Comparison of ENCODE assay signal across 19 cellular contexts in the genomic region with DNA sequence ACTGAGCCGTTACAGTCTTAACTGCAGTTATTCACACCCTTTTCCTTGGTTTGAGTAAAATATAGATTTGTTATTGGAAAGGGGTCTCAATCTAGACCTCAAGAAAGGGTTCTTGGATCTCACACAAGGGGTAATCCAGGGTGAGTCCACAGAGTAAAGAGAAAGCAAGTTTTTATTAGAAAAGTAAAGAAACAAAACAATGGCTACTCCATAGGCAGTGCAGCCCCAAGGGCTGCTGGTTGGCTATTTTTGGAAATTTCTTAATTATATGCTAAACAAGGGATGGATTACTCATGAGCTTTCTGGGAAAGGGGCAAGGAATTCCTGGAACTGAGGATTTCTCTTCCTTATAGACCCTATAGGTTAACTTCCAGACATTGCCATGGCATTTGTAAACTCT. TPM values are rescaled to one million over a fixed set of nuclear protein-coding genes. Genes with fewer than 3 reads are reported as not detected.
"Had no signal": no experiment of that assay in that cellular context is flagged by ENCODE, and none has a peak within 500 bp of the region (broad histone marks: within the 10 kb centered on the region; RNA-seq: fewer than 3 reads in every experiment).

No MANE protein-coding gene starts in this region.

- H3K27ac ChIP-seq: brain microvascular endothelial cell, gastrocnemius medialis, heart left ventricle, prostate gland, right lobe of liver, thoracic aorta had no signal

- DNase-seq: activated CD4-positive, alpha-beta T cell treated with anti-CD3 and anti-CD28 coated beads for 4 hours; activated CD8-positive, alpha-beta T cell treated with anti-CD3 and anti-CD28 coated beads for 36 hours; activated effector memory CD4-positive, alpha-beta T cell treated with anti-CD3 and anti-CD28 coated beads, Interleukin-2, amount 50 U/mL, for 16 hours; activated T-cell treated with anti-CD3 and anti-CD28 coated beads, Interleukin-2, amount 50 U/mL, for 4 hours; amygdala; brain microvascular endothelial cell; cortex of kidney; effector memory CD8-positive, alpha-beta T cell; gastrocnemius medialis; heart left ventricle; right lobe of liver; stimulated activated CD4-positive, alpha-beta T cell treated with anti-CD3 and anti-CD28 coated beads, Interleukin-12 subunit alpha, Interleukin-12 subunit beta, amount 100 ng/mL, for 4 hours had no signal

- H3K9me3 ChIP-seq: gastrocnemius medialis, heart left ventricle, prostate gland, right lobe of liver, thoracic aorta had no signal

- H3K27me3 ChIP-seq: brain microvascular endothelial cell, right lobe of liver had no signal

- H3K36me3 Mint-ChIP-seq: activated naive CD4-positive, alpha-beta T cell treated with anti-CD3 and anti-CD28 coated beads, Interleukin-2, amount 50 U/mL, for 24 hours; stimulated activated effector memory CD8-positive, alpha-beta T cell treated with anti-CD3 and anti-CD28 coated beads, Interleukin-12 subunit alpha, Interleukin-12 subunit beta, amount 100 ng/mL, for 72 hours had no signal

- H3K4me1 Mint-ChIP-seq: activated naive CD4-positive, alpha-beta T cell treated with anti-CD3 and anti-CD28 coated beads, Interleukin-2, amount 50 U/mL, for 24 hours; nephron; stimulated activated effector memory CD8-positive, alpha-beta T cell treated with anti-CD3 and anti-CD28 coated beads, Interleukin-12 subunit alpha, Interleukin-12 subunit beta, amount 100 ng/mL, for 72 hours; WTC11 had no signal

- ATAC-seq: activated CD8-positive, alpha-beta T cell treated with anti-CD3 and anti-CD28 coated beads for 36 hours; activated T-cell treated with anti-CD3 and anti-CD28 coated beads, Interleukin-2, amount 50 U/mL, for 4 hours; effector memory CD8-positive, alpha-beta T cell; gastrocnemius medialis; heart left ventricle; right lobe of liver; stimulated activated effector memory CD8-positive, alpha-beta T cell treated with anti-CD3 and anti-CD28 coated beads, Interleukin-12 subunit alpha, Interleukin-12 subunit beta, amount 100 ng/mL, for 72 hours; WTC11 had no signal

- H3K36me3 ChIP-seq: brain microvascular endothelial cell, gastrocnemius medialis, heart left ventricle, prostate gland, right lobe of liver, thoracic aorta had no signal

- H3K4me3 ChIP-seq: gastrocnemius medialis, heart left ventricle, prostate gland, right lobe of liver, thoracic aorta had no signal

- FAIRE-seq: TTC549 had no signal

- H3K4me1 ChIP-seq: gastrocnemius medialis, prostate gland, right lobe of liver had no signal

- H3K27ac Mint-ChIP-seq: activated CD8-positive, alpha-beta T cell treated with anti-CD3 and anti-CD28 coated beads for 36 hours; activated naive CD4-positive, alpha-beta T cell treated with anti-CD3 and anti-CD28 coated beads, Interleukin-2, amount 50 U/mL, for 24 hours; effector memory CD8-positive, alpha-beta T cell; nephron; stimulated activated effector memory CD8-positive, alpha-beta T cell treated with anti-CD3 and anti-CD28 coated beads, Interleukin-12 subunit alpha, Interleukin-12 subunit beta, amount 100 ng/mL, for 72 hours; WTC11 had no signal

- H3K27me3 Mint-ChIP-seq: activated CD8-positive, alpha-beta T cell treated with anti-CD3 and anti-CD28 coated beads for 36 hours; activated naive CD4-positive, alpha-beta T cell treated with anti-CD3 and anti-CD28 coated beads, Interleukin-2, amount 50 U/mL, for 24 hours had no signal

- H3K4me3 Mint-ChIP-seq: activated CD8-positive, alpha-beta T cell treated with anti-CD3 and anti-CD28 coated beads for 36 hours; activated naive CD4-positive, alpha-beta T cell treated with anti-CD3 and anti-CD28 coated beads, Interleukin-2, amount 50 U/mL, for 24 hours; activated T-cell treated with anti-CD3 and anti-CD28 coated beads, Interleukin-2, amount 50 U/mL, for 4 hours; effector memory CD8-positive, alpha-beta T cell; nephron; stimulated activated effector memory CD8-positive, alpha-beta T cell treated with anti-CD3 and anti-CD28 coated beads, Interleukin-12 subunit alpha, Interleukin-12 subunit beta, amount 100 ng/mL, for 72 hours; WTC11 had no signal

- H3K9me3 Mint-ChIP-seq: activated CD8-positive, alpha-beta T cell treated with anti-CD3 and anti-CD28 coated beads for 36 hours; activated naive CD4-positive, alpha-beta T cell treated with anti-CD3 and anti-CD28 coated beads, Interleukin-2, amount 50 U/mL, for 24 hours; activated T-cell treated with anti-CD3 and anti-CD28 coated beads, Interleukin-2, amount 50 U/mL, for 4 hours; effector memory CD8-positive, alpha-beta T cell; nephron; stimulated activated effector memory CD8-positive, alpha-beta T cell treated with anti-CD3 and anti-CD28 coated beads, Interleukin-12 subunit alpha, Interleukin-12 subunit beta, amount 100 ng/mL, for 72 hours had no signal

RNA-seq across cellular contexts. Expression of gene MILR1, which starts 24.6 kb away (rescaled TPM):
- total RNA-seq: activated T-cell treated with anti-CD3 and anti-CD28 coated beads, Interleukin-2, amount 50 U/mL, for 4 hours; WTC11 had no signal
